In genomic region chr15:27535445-27536129, GRCh38 we compare ENCODE assay signal across 19 cellular contexts.
DNase-seq lines count a peak whose midpoint lies in the region; ATAC-seq, FAIRE-seq and TF ChIP-seq lines count a peak whose summit lies in the region.
"Had no signal": no experiment of that assay in that cellular context is flagged by ENCODE, and none has a peak within 500 bp of the region (broad histone marks: within the 10 kb centered on the region; RNA-seq: fewer than 3 reads in every experiment).

No MANE protein-coding gene starts in this region.

- peaks cover 5% of the 10 kb centered on the region for H3K4me1 Mint-ChIP-seq in endodermal cell
- H3K4me1 Mint-ChIP-seq: CD14-positive monocyte had no signal

- H3K4me2 ChIP-seq in A549 = no peak overlapping the region

- POLR2A ChIA-PET in A549 (lab: Yijun Ruan, JAX) = no interaction called here

- H3K36me3 ChIP-seq in endodermal cell (ENCODE audit: control insufficient read depth, insufficient read depth, low read length) = no peaks in the 10 kb centered on the region

- TF ChIP-seq CTCF in A549 (IDR thresholded peaks at IDR 0.05) (no peak), NB4 (IDR thresholded peaks at IDR 0.05; ENCODE audit: low read depth, low read length) (no peak), endodermal cell (conservative IDR thresholded peaks at IDR 0.05) (peak; percentile 17)

- TF ChIP-seq POLR2A in A549 (IDR thresholded peaks at IDR 0.05; ENCODE audit: low read length) (no peak), NB4 (IDR thresholded peaks at IDR 0.05; ENCODE audit: extremely low read depth, insufficient read length) (no peak), GM12891 (IDR thresholded peaks at IDR 0.05; ENCODE audit: low read depth, low read length) (no peak)

- no peaks in the 10 kb centered on the region for H3K27me3 ChIP-seq in endodermal cell (ENCODE audit: control insufficient read depth, insufficient read depth, low read length, poor library complexity, severe bottlenecking)

- no peak for TF ChIP-seq EP300 in A549 (IDR thresholded peaks at IDR 0.05)

- H3K4me3 Mint-ChIP-seq in endodermal cell = no peak overlapping the region
- H3K4me3 Mint-ChIP-seq: CD14-positive monocyte, H9 had no signal

- no peaks in the 10 kb centered on the region for H3K9me3 ChIP-seq in A549
- no peaks in the 10 kb centered on the region for H3K9me3 ChIP-seq in endodermal cell (ENCODE audit: control insufficient read depth, low read length)

- H3K27ac ChIP-seq in A549 (no peak overlapping the region), endodermal cell (ENCODE audit: low read depth, low read length) (no peak overlapping the region)

- H3K9me3 Mint-ChIP-seq in endodermal cell = no peaks in the 10 kb centered on the region
- H3K9me3 Mint-ChIP-seq: H9 had no signal

- CTCF ChIA-PET in A549 (lab: Yijun Ruan, JAX) = interaction anchor here (1.3 to 2.9 kb wide), 2 partner anchors 9 to 19 kb away, joined by 4 to 7 read pairs; no protein-coding TSS in a partner anchor

- peak; percentile 39 to 50; a peak in 2 of 6 replicates for ATAC-seq in A549

- no peak overlapping the region for H3K9ac ChIP-seq in endodermal cell (ENCODE audit: extremely low read depth, low read length, poor library complexity, severe bottlenecking)

- 10% methylated on average over 6 of the region's 6 CpGs for WGBS in A549 (ENCODE audit: missing lambda C conversion rate)
- WGBS in endodermal cell (ENCODE audit: insufficient coverage in 1 of 2, insufficient read length in 1 of 2), 2 experiments = 93 to 100% methylated on average over 2 to 6 of the region's 6 CpGs

- no peak for TF ChIP-seq RAD21 in A549 (conservative IDR thresholded peaks at IDR 0.05 in 1 of 2, IDR thresholded peaks at IDR 0.05 in 1 of 2)

- H3K36me3 Mint-ChIP-seq in endodermal cell (ENCODE audit: low read depth) = no peaks in the 10 kb centered on the region
- H3K36me3 Mint-ChIP-seq: CD14-positive monocyte had no signal

- no peaks in the 10 kb centered on the region for H3K27me3 Mint-ChIP-seq in endodermal cell (ENCODE audit: insufficient read depth)

- H3K4me1 ChIP-seq in A549 = no peaks in the 10 kb centered on the region
- H3K4me1 ChIP-seq in endodermal cell (ENCODE audit: control insufficient read depth, insufficient read depth, low read length) = no peaks in the 10 kb centered on the region

- DNase-seq in A549 (ENCODE audit: low read depth in 1 of 2, low spot score in 1 of 2) = no peak
- peak; percentile 6 for DNase-seq in NB4 (ENCODE audit: low read depth)
- no peak for DNase-seq in endodermal cell
- DNase-seq in inferior parietal cortex (ENCODE audit: extremely low spot score) = peak; percentile 8
- DNase-seq in GM12891 (ENCODE audit: insufficient read length, low spot score) = no peak
- no peak for DNase-seq in stimulated activated CD4-positive, alpha-beta T cell treated with anti-CD3 and anti-CD28 coated beads, Interleukin-4, amount 100 ng/mL, for 1 hour
- no peak for DNase-seq in dedifferentiated amniotic fluid mesenchymal stem cell (ENCODE audit: extremely low spot score)
- DNase-seq in SIG-M5 (lab: John Stamatoyannopoulos, UW) = no peak
- DNase-seq: DMS53, H9, Kasumi-1, MM.1S, NCI-H1105 treated with DMSO at 0.1 percent for 48 hours, NCI-H187 treated with DMSO at 0.1 percent for 48 hours, NCI-H2171, NCI-H446 treated with DMSO at 0.1 percent for 48 hours, NCI-H748 treated with DMSO at 0.1 percent for 48 hours had no signal

- no peak overlapping the region for H3K4me3 ChIP-seq in A549
- H3K4me3 ChIP-seq in NB4 (ENCODE audit: low read depth, low read length) = no peak overlapping the region
- no peak overlapping the region for H3K4me3 ChIP-seq in endodermal cell (ENCODE audit: low read length)

- H3K27ac Mint-ChIP-seq in endodermal cell = no peak overlapping the region
- H3K27ac Mint-ChIP-seq: CD14-positive monocyte, H9 had no signal

- no peak for FAIRE-seq in A549 (lab: Jason Lieb, UNC)
- FAIRE-seq in GM12891 (lab: Jason Lieb, UNC) = no peak
- FAIRE-seq: A204.1 had no signal

TF ChIP-seq in A549, 52 proteins besides CTCF, POLR2A, EP300 and RAD21:
- no peak for TF ChIP-seq CEBPB (IDR thresholded peaks at IDR 0.05)
- no peak for TF ChIP-seq CBX2 (IDR thresholded peaks at IDR 0.05; ENCODE audit: borderline replicate concordance, low read depth)
- no peak for TF ChIP-seq KDM1A (IDR thresholded peaks at IDR 0.05; ENCODE audit: low read depth)
- no peak for TF ChIP-seq GATA3 (IDR thresholded peaks at IDR 0.05; ENCODE audit: borderline replicate concordance)
- no peak for TF ChIP-seq HDAC2 (IDR thresholded peaks at IDR 0.05)
- TF ChIP-seq NR3C1 (IDR thresholded peaks at IDR 0.05) = no peak
- TF ChIP-seq MAFK (IDR thresholded peaks at IDR 0.05; ENCODE audit: partially characterized antibody) = no peak
- no peak for TF ChIP-seq HMGXB4 (CRISPR knock-in tag; IDR thresholded peaks at IDR 0.05; ENCODE audit: borderline replicate concordance)
- TF ChIP-seq EHF (CRISPR knock-in tag; IDR thresholded peaks at IDR 0.05) = no peak
- no peak for TF ChIP-seq FOSB (CRISPR knock-in tag; IDR thresholded peaks at IDR 0.05)
- TF ChIP-seq RARB (CRISPR knock-in tag; IDR thresholded peaks at IDR 0.05) = no peak

TF ChIP-seq in GM12891, 5 proteins besides CTCF, POLR2A, EP300 and RAD21:
- TF ChIP-seq POU2F2 (IDR thresholded peaks at IDR 0.05; ENCODE audit: low read depth, low read length) = no peak
- no peak for TF ChIP-seq TAF1 (IDR thresholded peaks at IDR 0.05; ENCODE audit: low read depth, low read length)
- TF ChIP-seq PAX5 (IDR thresholded peaks at IDR 0.05; ENCODE audit: insufficient read depth, low read length, severe bottlenecking) = no peak
- no peak for TF ChIP-seq POLR2AphosphoS5 (IDR thresholded peaks at IDR 0.05; ENCODE audit: low read depth, low read length)
- TF ChIP-seq SPI1 (IDR thresholded peaks at IDR 0.05; ENCODE audit: low read depth, low read length) = no peak

Comparison
In these comparisons a context has a peak if more than half of its experiments do, and no peak if none do; other contexts are left out.
1. DNase-seq: peak in NB4 (single experiment) and inferior parietal cortex (single experiment); none in A549 (0 of 2), endodermal cell (single experiment), GM12891 (single experiment), stimulated activated CD4-positive, alpha-beta T cell treated with anti-CD3 and anti-CD28 coated beads, Interleukin-4, amount 100 ng/mL, for 1 hour (single experiment), dedifferentiated amniotic fluid mesenchymal stem cell (single experiment) and SIG-M5 (single experiment).